In the genomic region with DNA sequence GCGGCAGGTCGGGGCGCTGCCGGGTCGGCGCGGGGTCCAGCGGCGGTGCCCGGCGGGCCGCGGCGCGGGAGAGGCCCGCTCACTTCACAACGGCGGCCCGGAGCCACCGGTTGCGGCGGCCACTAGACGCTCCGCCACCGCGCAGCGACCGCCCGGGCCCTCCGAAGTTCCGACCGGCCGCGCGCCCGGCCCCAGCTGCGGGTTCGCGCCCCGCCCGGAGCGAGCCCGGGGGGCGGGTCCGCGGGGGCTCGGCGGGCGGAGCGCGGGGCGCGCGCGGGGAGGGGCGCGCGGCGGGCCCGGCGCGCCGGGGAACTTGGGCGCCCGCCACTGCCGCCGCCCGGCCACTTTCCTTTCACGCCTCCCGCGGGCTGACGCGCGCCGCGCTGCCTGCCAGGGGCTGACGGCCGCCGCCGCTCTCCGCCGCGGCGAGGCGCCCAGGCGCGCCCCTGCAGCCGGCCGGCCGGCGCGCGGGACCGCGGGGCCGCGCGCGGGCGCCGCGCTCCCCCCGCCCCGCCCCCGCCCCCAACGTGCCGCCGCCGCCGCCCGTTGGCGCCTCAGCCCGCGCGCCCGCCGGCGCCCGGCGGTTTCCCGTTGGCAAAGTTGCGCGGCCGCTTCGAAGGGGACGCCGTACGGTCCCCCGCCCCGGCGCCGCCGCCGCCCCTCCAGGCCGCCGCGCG, we compare ENCODE assay signal across 8 cellular contexts. TPM values are rescaled to one million over a fixed set of nuclear protein-coding genes. Genes with fewer than 3 reads are reported as not detected.
DNase-seq lines count a peak whose midpoint lies in the region; ATAC-seq and TF ChIP-seq lines count a peak whose summit lies in the region.

No MANE protein-coding gene starts in this region.

- peak overlapping the region; percentile 63 for H3K27ac ChIP-seq in ectodermal cell (ENCODE audit: insufficient read depth, low read depth, low read length, poor library complexity, severe bottlenecking)

- TF ChIP-seq CTCF in GM06990 (IDR thresholded peaks at IDR 0.05; ENCODE audit: insufficient read depth, low read length, poor library complexity, severe bottlenecking), result no peak

- ATAC-seq in GM21737 (IDR thresholded peaks at IDR 0.05; ENCODE audit: unreplicated experiment), result peak; percentile 31

- no peaks in the 10 kb centered on the region for H3K9me3 ChIP-seq in ectodermal cell (ENCODE audit: control insufficient read depth, low read length)

- H3K36me3 ChIP-seq in GM06990 (ENCODE audit: control insufficient read depth, insufficient read depth, low read length) (no peaks in the 10 kb centered on the region), ectodermal cell (ENCODE audit: control insufficient read depth, insufficient read depth, low read length) (no peaks in the 10 kb centered on the region)

- DNase-seq in GM06990 (ENCODE audit: extremely low read depth, insufficient read length) (peak; percentile 81), M059J (ENCODE audit: low read depth) (peak; percentile 41), lung microvascular endothelial cell (ENCODE audit: low read depth in 2 of 2) (peak; percentile 44 to 58), DMS79 (lab: John Stamatoyannopoulos, UW) (no peak)
- peak; percentile 39 to 45 for DNase-seq in activated CD4-positive, alpha-beta T cell treated with anti-CD3 and anti-CD28 coated beads, Interleukin-2, amount 50 U/mL, for 4 hours
- peak; percentile 10 for DNase-seq in stimulated activated CD8-positive, alpha-beta memory T cell treated with anti-CD3 and anti-CD28 coated beads, Interleukin-15, amount 100 ng/mL, for 1 hour (ENCODE audit: low read depth)

- peaks cover 6% of the 10 kb centered on the region for H3K4me1 ChIP-seq in ectodermal cell (ENCODE audit: control insufficient read depth, insufficient read depth, low read length)

- H3K27me3 ChIP-seq in GM06990 (replicated peaks; ENCODE audit: control insufficient read depth, insufficient read depth, low read length) (no peaks in the 10 kb centered on the region), ectodermal cell (ENCODE audit: control insufficient read depth, insufficient read depth, low read length, poor library complexity, severe bottlenecking) (peaks cover 54% of the 10 kb centered on the region)

- 0% methylated on average over 138 of the region's 138 CpGs for WGBS in ectodermal cell, 2 experiments

- H3K4me3 ChIP-seq in GM06990 (replicated peaks; ENCODE audit: low read depth, low read length) (peak overlapping the region; percentile 89), ectodermal cell (ENCODE audit: insufficient read depth, low read depth, low read length) (peak overlapping the region; percentile 73)

RNA-seq across cellular contexts. Expression of gene SFMBT1, which starts 0.6 kb away (rescaled TPM):
- 16.1 and 17.7 TPM in 2 replicates for total RNA-seq in M059J (2014; rRNA removed; shearing (Covaris generic))
- 15.4 TPM for polyA plus RNA-seq in ectodermal cell (2013, experiment 1 of 4)
- polyA plus RNA-seq in ectodermal cell (2013, experiment 2 of 4), result 14.5 TPM
- 9.4 TPM for polyA plus RNA-seq in ectodermal cell (2013, experiment 3 of 4)
- polyA plus RNA-seq in ectodermal cell (2013, experiment 4 of 4), result 11.0 TPM
- total RNA-seq in lung microvascular endothelial cell, result 1.6 and 1.7 TPM in 2 replicates
